In genomic region chr12:47705571-47706425, GRCh38 we compare ENCODE assay signal across 8 cellular contexts. TPM values are rescaled to one million over a fixed set of nuclear protein-coding genes. Genes with fewer than 3 reads are reported as not detected.
DNase-seq lines count a peak whose midpoint lies in the region; ATAC-seq, FAIRE-seq and TF ChIP-seq lines count a peak whose summit lies in the region.

RPAP3 (minus strand) TSS chr12:47706030; CDS start chr12:47702840, 3,190 bp downstream.

- DNase-seq in GM12864 (ENCODE audit: low read depth) (peak; percentile 66), NCI-H1105 treated with DMSO at 0.1 percent for 48 hours (lab: John Stamatoyannopoulos, UW) (peak; percentile 90), SW 1271 (lab: John Stamatoyannopoulos, UW) (peak; percentile 87 to 90), Right ventricle myocardium superior (peak; percentile 99), pancreas (peak; percentile 96 to 99 (median 98)), tibial artery (peak; percentile 97 to 98)
- DNase-seq in activated naive CD8-positive, alpha-beta T cell treated with anti-CD3 and anti-CD28 coated beads, Interleukin-2, amount 50 U/mL, for 16 hours (ENCODE audit: low read depth, low spot score): peak; percentile 98

- H3K9me3 ChIP-seq in pancreas (no peaks in the 10 kb centered on the region), tibial artery (no peaks in the 10 kb centered on the region)

- H3K4me3 ChIP-seq in GM12864 (ENCODE audit: low read depth, low read length): peak within 1 kb of the TSS; percentile 79
- peak within 1 kb of the TSS; percentile 90 to 93 (median 92) for H3K4me3 ChIP-seq in pancreas
- H3K4me3 ChIP-seq in tibial artery: peak within 1 kb of the TSS; percentile 90 to 94

- H3K4me1 ChIP-seq in pancreas (peaks cover 0 to 11% (median 0%) of the 10 kb centered on the region in 3 donors), tibial artery (peaks cover 0 to 18% (median 6%) of the 10 kb centered on the region in 4 donors)

- ATAC-seq in HG02642 (IDR thresholded peaks at IDR 0.05; ENCODE audit: poor library complexity, unreplicated experiment): peak; percentile 86
- ATAC-seq in Right ventricle myocardium superior (ENCODE audit: poor library complexity): peak; percentile 99
- peak; percentile 98 to 99 (median 99) for ATAC-seq in pancreas

- H3K27ac ChIP-seq in pancreas (peak within 1 kb of the TSS; percentile 81 to 87 (median 84)), tibial artery (peak within 1 kb of the TSS; percentile 85 to 88)

- H3K27me3 ChIP-seq in pancreas: no peaks in the 10 kb centered on the region
- H3K27me3 ChIP-seq in tibial artery: no peaks in the 10 kb centered on the region

- H3K36me3 ChIP-seq in pancreas (peaks cover 0 to under 1% (median 0%) of the 10 kb centered on the region in 3 donors), tibial artery (peaks cover 0 to under 1% (median 0%) of the 10 kb centered on the region in 3 donors)

- peak; percentile 45 for FAIRE-seq in pancreas (lab: Jason Lieb, UNC)

- TF ChIP-seq CTCF in GM12864 (IDR thresholded peaks at IDR 0.05; ENCODE audit: low read depth, low read length, missing control alignments): peak; percentile 63
- peak; percentile 31 to 59 (median 48) for TF ChIP-seq CTCF in pancreas (IDR thresholded peaks at IDR 0.05)
- TF ChIP-seq CTCF in tibial artery (IDR thresholded peaks at IDR 0.05): peak; percentile 70 to 71

- intact Hi-C loops in Right ventricle myocardium superior (cut with DNase I) (no loop called here), pancreas (cut with DNase I) (loop anchor here in 1 of 3 donors (10.0 kb wide), 1 partner anchor 51 kb away; no protein-coding TSS in a partner anchor), tibial artery (cut with DNase I; ENCODE audit: low total_unique reads) (no loop called here)

- 1% methylated on average over 40 to 66 of the region's 66 CpGs for WGBS in pancreas, 2 donors

RNA-seq across cellular contexts. Expression of gene RPAP3, which starts in this region (rescaled TPM):
- total RNA-seq in Right ventricle myocardium superior: 22.7 TPM
- 10 to 100 TPM in 2 of 6 donors, 1 to 10 TPM in 4; 6.0 to 12.1 (median 9.2) TPM for total RNA-seq in pancreas
- polyA plus RNA-seq in pancreas: 1 to 10 TPM; 3.3 to 8.8 TPM

Comparison
In these comparisons a context has a peak if more than half of its experiments do, and no peak if none do; other contexts are left out.
1. Peak in every context shown above with its lines: DNase-seq, ATAC-seq, H3K4me3 ChIP-seq and H3K27ac ChIP-seq.